Comparison of ENCODE assay signal across 11 cellular contexts in genomic region chr6:107009499-107009898, GRCh38.
"Had no signal": no experiment of that assay in that cellular context is flagged by ENCODE, and none has a peak within 500 bp of the region (broad histone marks: within the 10 kb centered on the region; RNA-seq: fewer than 3 reads in every experiment).

No MANE protein-coding gene starts in this region.

- ATAC-seq: GM23338, HCT116 had no signal

- H3K9ac ChIP-seq: GM23248 had no signal

- H3K4me1 ChIP-seq: HAP-1 had no signal

- H3K36me3 ChIP-seq: HAP-1 had no signal

- H3K4me2 ChIP-seq: GM23338 had no signal

- H3K9me3 ChIP-seq: HAP-1 had no signal

- FAIRE-seq: H1, H54 had no signal

- H3K27ac ChIP-seq: GM23248 had no signal

- H2AFZ ChIP-seq: GM23248, GM23338 had no signal

- DNase-seq: GM23248, GOT3, H7, H9, HCEC 1CT, HFFc6 had no signal

- H3K4me3 ChIP-seq: GM23248, GM23338, HAP-1 had no signal
